3 cellular contexts compared by ENCODE assay signal in genomic region chr1:112729011-112729410, GRCh38. TPM values are rescaled to one million over a fixed set of nuclear protein-coding genes. Genes with fewer than 3 reads are reported as not detected.
"Had no signal": no experiment of that assay in that cellular context is flagged by ENCODE, and none has a peak within 500 bp of the region (broad histone marks: within the 10 kb centered on the region; RNA-seq: fewer than 3 reads in every experiment).

No MANE protein-coding gene starts in this region.

RNA-seq across cellular contexts. Expression of gene PPM1J, which starts 13.9 kb away (rescaled TPM):
- total RNA-seq: activated CD4-positive, alpha-beta memory T cell treated with anti-CD3 and anti-CD28 coated beads, Interleukin-2, amount 10 ng/mL, durations not matched to agents 7 days and 5 days; activated CD4-positive, alpha-beta T cell treated with anti-CD3 and anti-CD28 coated beads, Interleukin-2, amount 10 ng/mL, durations not matched to agents 7 days and 5 days; activated CD8-positive, alpha-beta T cell treated with anti-CD3 and anti-CD28 coated beads, Interleukin-2, amount 10 ng/mL, durations not matched to agents 7 days and 5 days had no signal
